In genomic region chr17:38892083-38892482, GRCh38 we compare ENCODE assay signal across 15 cellular contexts. TPM values are rescaled to one million over a fixed set of nuclear protein-coding genes. Genes with fewer than 3 reads are reported as not detected.
DNase-seq lines count a peak whose midpoint lies in the region; ATAC-seq, FAIRE-seq and TF ChIP-seq lines count a peak whose summit lies in the region.
"Had no signal": no experiment of that assay in that cellular context is flagged by ENCODE, and none has a peak within 500 bp of the region (broad histone marks: within the 10 kb centered on the region; RNA-seq: fewer than 3 reads in every experiment).

No MANE protein-coding gene starts in this region.

- no peaks in the 10 kb centered on the region for H3K9me3 Mint-ChIP-seq in activated CD8-positive, alpha-beta memory T cell treated with anti-CD3 and anti-CD28 coated beads, Interleukin-2, amount 10 ng/mL, durations not matched to agents 7 days and 5 days (ENCODE audit: low read depth)
- H3K9me3 Mint-ChIP-seq in osteocyte (ENCODE audit: unreplicated experiment) (no peaks in the 10 kb centered on the region), chondrocyte (ENCODE audit: low read depth) (no peaks in the 10 kb centered on the region)

- no peak overlapping the region for H3K4me2 ChIP-seq in GM12878 (ENCODE audit: control insufficient read depth, insufficient read depth)

- H3K9me3 ChIP-seq in KOPT-K1 (ENCODE audit: insufficient read depth, low read length, poor library complexity, severe bottlenecking) (no peaks in the 10 kb centered on the region), GM12878 (replicated peaks; ENCODE audit: control insufficient read depth, insufficient read depth, low read length) (no peaks in the 10 kb centered on the region; the same call in 2 of the 3 replicates)
- H3K9me3 ChIP-seq: ascending aorta, SJSA1, transverse colon had no signal

- no peak for TF ChIP-seq EP300 in GM12878 (IDR thresholded peaks at IDR 0.05; ENCODE audit: borderline replicate concordance in 1 of 2, control insufficient read depth in 1 of 2, low read depth in 2 of 2, low read length in 2 of 2)

- H3K4me1 Mint-ChIP-seq in activated CD8-positive, alpha-beta memory T cell treated with anti-CD3 and anti-CD28 coated beads, Interleukin-2, amount 10 ng/mL, durations not matched to agents 7 days and 5 days = peaks cover 86% of the 10 kb centered on the region
- peaks cover 64% of the 10 kb centered on the region for H3K4me1 Mint-ChIP-seq in osteocyte (ENCODE audit: unreplicated experiment)
- peaks cover 69% of the 10 kb centered on the region for H3K4me1 Mint-ChIP-seq in chondrocyte (ENCODE audit: low read depth)

- no peak for FAIRE-seq in GM12878 (lab: Jason Lieb, UNC)

- 65% methylated on average over 4 of the region's 4 CpGs for WGBS in GM12878 (ENCODE audit: insufficient coverage, insufficient replicate concordance, low lambda C conversion rate, missing lambda C conversion rate)

- H4K20me1 ChIP-seq in GM12878 (ENCODE audit: control insufficient read depth, insufficient read depth) = no peaks in the 10 kb centered on the region; the same call in 1 of the 2 replicates

- peaks cover 3% of the 10 kb centered on the region for H3K79me2 ChIP-seq in GM12878 (ENCODE audit: control insufficient read depth, insufficient read depth, low read length)

- H3K27ac Mint-ChIP-seq in activated CD8-positive, alpha-beta memory T cell treated with anti-CD3 and anti-CD28 coated beads, Interleukin-2, amount 10 ng/mL, durations not matched to agents 7 days and 5 days = peak overlapping the region; percentile 84
- H3K27ac Mint-ChIP-seq in osteocyte (ENCODE audit: unreplicated experiment) = peak overlapping the region; percentile 62
- no peak overlapping the region for H3K27ac Mint-ChIP-seq in chondrocyte (ENCODE audit: unreplicated experiment)

- H3K4me3 ChIP-seq in GM12878 = no peak overlapping the region
- H3K4me3 ChIP-seq: ascending aorta, SJSA1, transverse colon had no signal

- no peak for TF ChIP-seq POLR2A in GM12878 (IDR thresholded peaks at IDR 0.05; ENCODE audit: low read depth, low read length)

- H3K27ac ChIP-seq in KOPT-K1 (ENCODE audit: low read depth, low read length, poor library complexity, severe bottlenecking) (peak overlapping the region; percentile 52), GM12878 (ENCODE audit: control insufficient read depth, insufficient read depth) (no peak overlapping the region)
- H3K27ac ChIP-seq: SJSA1, transverse colon had no signal

- CTCF ChIA-PET in activated CD8-positive, alpha-beta memory T cell treated with anti-CD3 and anti-CD28 coated beads, Interleukin-2, amount 10 ng/mL, durations not matched to agents 7 days and 5 days (lab: Charles Lee) = interaction anchor here (0.7 to 1.9 kb wide), 7 partner anchors 8 to 22 kb away, joined by 3 to 7 read pairs (median 5); partner anchors contain the start of gene LASP1
- CTCF ChIA-PET in GM12878 (lab: Yijun Ruan, JAX) = no interaction called here

- peaks cover under 1% of the 10 kb centered on the region for H3K4me1 ChIP-seq in GM12878 (ENCODE audit: control insufficient read depth, insufficient read depth, low read length)
- H3K4me1 ChIP-seq: SJSA1 had no signal

- peaks cover 92% of the 10 kb centered on the region for H3K36me3 ChIP-seq in KOPT-K1 (ENCODE audit: insufficient read depth, low read length)
- H3K36me3 ChIP-seq in GM12878 (ENCODE audit: control insufficient read depth in 2 of 2, insufficient read depth in 2 of 2, low read length in 1 of 2) = peaks cover 33 to 40% of the 10 kb centered on the region in 2 experiments

- SMC1A ChIA-PET in GM12878 (lab: Charles Lee; ENCODE audit: uncharacterized antibody, unreplicated experiment) = interaction anchor here (0.7 to 1.2 kb wide), 2 partner anchors 21 to 252 kb away, joined by 3 read pairs; no protein-coding TSS in a partner anchor

- H2AFZ ChIP-seq in GM12878 (ENCODE audit: control insufficient read depth, low read depth, low read length) = no peak overlapping the region

- H3K27me3 Mint-ChIP-seq in activated CD8-positive, alpha-beta memory T cell treated with anti-CD3 and anti-CD28 coated beads, Interleukin-2, amount 10 ng/mL, durations not matched to agents 7 days and 5 days = no peaks in the 10 kb centered on the region
- H3K27me3 Mint-ChIP-seq in osteocyte (ENCODE audit: unreplicated experiment) = no peaks in the 10 kb centered on the region
- no peaks in the 10 kb centered on the region for H3K27me3 Mint-ChIP-seq in chondrocyte (ENCODE audit: low read depth)

- peak overlapping the region; percentile 13 for H3K4me3 Mint-ChIP-seq in activated CD8-positive, alpha-beta memory T cell treated with anti-CD3 and anti-CD28 coated beads, Interleukin-2, amount 10 ng/mL, durations not matched to agents 7 days and 5 days
- H3K4me3 Mint-ChIP-seq in osteocyte (ENCODE audit: unreplicated experiment) = no peak overlapping the region
- H3K4me3 Mint-ChIP-seq in chondrocyte (ENCODE audit: unreplicated experiment) = no peak overlapping the region

- RAD21 ChIA-PET in GM12878 (lab: Charles Lee; ENCODE audit: unreplicated experiment) = no interaction called here

- BruUV-seq in GM12878 (replicated peaks; lab: Mats Ljungman, UMichigan) = TSS peak; percentile 32

- intact Hi-C loops in GM12878 (cut with micrococcal nuclease; ENCODE audit: unreplicated experiment) = no loop called here

- no peak for ATAC-seq in activated CD8-positive, alpha-beta memory T cell treated with anti-CD3 and anti-CD28 coated beads, Interleukin-2, amount 10 ng/mL, durations not matched to agents 7 days and 5 days
- ATAC-seq in GM12878 = no peak

- TF ChIP-seq CTCF in GM12878 (IDR thresholded peaks at IDR 0.05 in 2 of 3, conservative IDR thresholded peaks at IDR 0.05 in 1 of 3; ENCODE audit: control insufficient read depth in 2 of 3, extremely low read depth in 1 of 3, insufficient read depth in 1 of 3, low read depth in 3 of 3, low read length in 3 of 3) = no peak
- no peak for TF ChIP-seq CTCF in osteocyte (IDR thresholded peaks at IDR 0.05)
- no peak for TF ChIP-seq CTCF in chondrocyte (IDR thresholded peaks at IDR 0.05)

- no peak overlapping the region for H3K9ac ChIP-seq in GM12878 (ENCODE audit: control insufficient read depth, insufficient read depth, low read length)

- POLR2A ChIA-PET in GM12878 (lab: Charles Lee) = no interaction called here

- no peak for DNase-seq in activated CD8-positive, alpha-beta memory T cell treated with anti-CD3 and anti-CD28 coated beads, Interleukin-2, amount 10 ng/mL, durations not matched to agents 7 days and 5 days
- DNase-seq in activated CD8-positive, alpha-beta memory T cell treated with anti-CD3 and anti-CD28 coated beads, Interleukin-2, amount 50 U/mL, for 4 hours = no peak
- DNase-seq in GM12878 (ENCODE audit: low read depth, low spot score) = no peak
- DNase-seq in osteocyte (ENCODE audit: extremely low spot score, unreplicated experiment) = no peak
- DNase-seq in effector CD8-positive, alpha-beta T cell (lab: John Stamatoyannopoulos, UW) = no peak
- DNase-seq in chondrocyte (ENCODE audit: low spot score) = no peak
- no peak for DNase-seq in stimulated activated CD4-positive, alpha-beta T cell treated with anti-CD3 and anti-CD28 coated beads, Interleukin-1b, Interleukin-23, amount 100 ng/mL, for 48 hours
- DNase-seq: ACHN, GDM1, hippocampal formation, NCI-H146, transverse colon had no signal

- H3K36me3 Mint-ChIP-seq in activated CD8-positive, alpha-beta memory T cell treated with anti-CD3 and anti-CD28 coated beads, Interleukin-2, amount 10 ng/mL, durations not matched to agents 7 days and 5 days = peaks cover 38% of the 10 kb centered on the region
- H3K36me3 Mint-ChIP-seq in osteocyte (ENCODE audit: unreplicated experiment) (peaks cover 21% of the 10 kb centered on the region), chondrocyte (ENCODE audit: low read depth) (peaks cover 35% of the 10 kb centered on the region)

- in situ Hi-C loops in GM12878 (cut with MboI) = no loop called here

- H3K27me3 ChIP-seq in GM12878 (replicated peaks in 1 of 2; ENCODE audit: control insufficient read depth in 2 of 2, insufficient read depth in 2 of 2, low read length in 1 of 2) = no peaks in the 10 kb centered on the region
- H3K27me3 ChIP-seq: ascending aorta, SJSA1, transverse colon had no signal

- TF ChIP-seq RAD21 in GM12878 (IDR thresholded peaks at IDR 0.05; ENCODE audit: insufficient read depth, low read depth, low read length) = no peak

RNA-seq across cellular contexts. Expression of gene LASP1, which starts 22.2 kb away (rescaled TPM):
- total RNA-seq in activated CD8-positive, alpha-beta memory T cell treated with anti-CD3 and anti-CD28 coated beads, Interleukin-2, amount 10 ng/mL, durations not matched to agents 7 days and 5 days = 100 to 1,000 TPM; 208 to 239 TPM
- 86.9 and 95.9 TPM in 2 replicates for total RNA-seq in GM12878 (2013; cell fraction: nucleolus; rRNA removed)
- total RNA-seq in GM12878 (2014; rRNA removed) (40.9 and 42.3 TPM in 2 replicates), GM12878 (2014; rRNA removed; fragmentation: Illumina TruSeq; extraction: Trizol) (33.8 and 37.6 TPM in 2 replicates), GM12878 (2021) (105 and 114 TPM in 2 replicates), osteocyte (402 and 409 TPM in 2 replicates), chondrocyte (444 to 599 TPM (median 593 TPM) in 3 replicates)
- 52.3 TPM for polyA plus RNA-seq in GM12878 (2011; ENCODE audit: low read depth)
- polyA plus RNA-seq in GM12878 (2011; rRNA removed) (39.4 and 47.7 TPM in 2 replicates), GM12878 (2014; fragmentation: Illumina TruSeq; extraction: Trizol) (69.5 and 81.8 TPM in 2 replicates), GM12878 (2014; fragmentation: Nextera tagmentation; extraction: Ambion mirVana) (10 to 100 TPM; 21.0 to 27.0 TPM), GM12878 (2014; rRNA removed) (78.9 and 85.4 TPM in 2 replicates), GM12878 (2016; fragmentation: Nextera tagmentation; extraction: Ambion mirVana) (10 to 100 TPM; 70.8 to 74.5 TPM)
- 88.5 and 98.7 TPM in 2 replicates for polyA plus RNA-seq in GM12878 (2011; cell fraction: cytosol; rRNA removed)
- polyA plus RNA-seq in GM12878 (2011; cell fraction: nucleus; rRNA removed) = 47.3 and 65.2 TPM in 2 replicates
- polyA plus RNA-seq in GM12878 (2012) = 89.6 and 99.7 TPM in 2 replicates
- 53.3 and 89.4 TPM in 2 replicates for polyA minus RNA-seq in GM12878 (2011; rRNA and poly(A)+ RNA removed)
- polyA minus RNA-seq in GM12878 (2011; cell fraction: cytosol; rRNA and poly(A)+ RNA removed) = 35.5 and 39.2 TPM in 2 replicates
- polyA minus RNA-seq in GM12878 (2011; cell fraction: nucleus; rRNA and poly(A)+ RNA removed) = 19.1 and 33.7 TPM in 2 replicates

RNA-seq across cellular contexts. Expression of gene RPL23, which starts 38.6 kb away (rescaled TPM):
- total RNA-seq in activated CD8-positive, alpha-beta memory T cell treated with anti-CD3 and anti-CD28 coated beads, Interleukin-2, amount 10 ng/mL, durations not matched to agents 7 days and 5 days = 1,000 to 10,000 TPM in 1 of 2 experiments, 100 to 1,000 TPM in 1; 831 to 1,130 TPM
- total RNA-seq in GM12878 (2013; cell fraction: nucleolus; rRNA removed) = 251 and 278 TPM in 2 replicates
- 2,317 and 2,414 TPM in 2 replicates for total RNA-seq in GM12878 (2014; rRNA removed)
- total RNA-seq in GM12878 (2014; rRNA removed; fragmentation: Illumina TruSeq; extraction: Trizol) = 3,231 and 3,325 TPM in 2 replicates
- total RNA-seq in GM12878 (2021) = 2,200 and 2,256 TPM in 2 replicates
- polyA plus RNA-seq in GM12878 (2011; ENCODE audit: low read depth) = 15,073 TPM
- polyA plus RNA-seq in GM12878 (2011; rRNA removed) = 2,867 and 3,528 TPM in 2 replicates
- polyA plus RNA-seq in GM12878 (2011; cell fraction: cytosol; rRNA removed) = 1,769 and 1,817 TPM in 2 replicates
- 668 and 763 TPM in 2 replicates for polyA plus RNA-seq in GM12878 (2011; cell fraction: nucleus; rRNA removed)
- 4,332 and 4,612 TPM in 2 replicates for polyA plus RNA-seq in GM12878 (2012)
- 4,821 and 5,052 TPM in 2 replicates for polyA plus RNA-seq in GM12878 (2014; fragmentation: Illumina TruSeq; extraction: Trizol)
- polyA plus RNA-seq in GM12878 (2014; fragmentation: Nextera tagmentation; extraction: Ambion mirVana) = 1,000 to 10,000 TPM; 3,319 to 3,754 TPM
- 3,219 and 3,296 TPM in 2 replicates for polyA plus RNA-seq in GM12878 (2014; rRNA removed)
- polyA plus RNA-seq in GM12878 (2016; fragmentation: Nextera tagmentation; extraction: Ambion mirVana) = 1,000 to 10,000 TPM; 2,341 to 2,536 TPM
- polyA minus RNA-seq in GM12878 (2011; rRNA and poly(A)+ RNA removed) = 682 and 694 TPM in 2 replicates
- 326 and 362 TPM in 2 replicates for polyA minus RNA-seq in GM12878 (2011; cell fraction: cytosol; rRNA and poly(A)+ RNA removed)
- 94.9 and 131 TPM in 2 replicates for polyA minus RNA-seq in GM12878 (2011; cell fraction: nucleus; rRNA and poly(A)+ RNA removed)
- total RNA-seq in osteocyte = 1,245 and 1,310 TPM in 2 replicates
- 916 to 959 TPM (median 937 TPM) in 3 replicates for total RNA-seq in chondrocyte
